Comparison of ENCODE assay signal across 1 cellular context in the genomic region with DNA sequence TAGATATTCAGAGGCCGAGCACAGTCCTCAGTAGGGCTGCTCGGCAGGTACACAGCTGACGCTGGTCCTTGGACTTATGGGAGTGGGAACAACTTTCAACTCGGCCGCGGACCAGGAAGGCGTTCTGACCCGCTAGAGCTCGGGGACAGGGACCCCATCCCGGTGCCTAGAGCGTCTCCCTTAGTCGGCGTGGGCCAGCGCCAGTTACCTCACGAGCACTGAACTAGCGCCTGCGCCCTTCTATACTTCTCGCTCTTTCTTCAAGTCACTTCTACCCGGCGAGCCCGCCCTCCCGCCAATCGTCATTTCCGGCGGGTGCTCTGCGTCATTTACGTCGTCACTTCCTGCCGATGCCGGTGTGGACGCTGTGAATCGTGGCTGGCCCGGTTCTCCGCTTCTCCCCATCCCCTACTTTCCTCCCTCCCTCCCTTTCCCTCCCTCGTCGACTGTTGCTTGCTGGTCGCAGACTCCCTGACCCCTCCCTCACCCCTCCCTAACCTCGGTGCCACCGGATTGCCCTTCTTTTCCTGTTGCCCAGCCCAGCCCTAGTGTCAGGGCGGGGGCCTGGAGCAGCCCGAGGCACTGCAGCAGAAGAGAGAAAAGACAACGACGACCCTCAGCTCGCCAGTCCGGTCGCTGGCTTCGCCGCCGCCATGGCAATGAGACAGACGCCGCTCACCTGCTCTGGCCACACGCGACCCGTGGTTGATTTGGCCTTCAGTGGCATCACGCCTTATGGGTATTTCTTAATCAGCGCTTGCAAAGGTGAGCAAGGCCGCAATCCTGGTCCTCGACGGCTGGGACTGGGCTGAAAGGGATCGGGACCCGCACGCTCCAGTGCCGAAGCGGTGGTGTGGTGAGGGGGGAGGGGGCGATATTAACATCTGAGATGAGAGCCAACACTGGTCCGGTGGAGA.
TF ChIP-seq lines count a peak whose summit lies in the region.

Gene STRAP (plus strand): TSS at position 333 of the 917 bp plus-strand sequence. CDS start 321 bp downstream, at position 654.

TF ChIP-seq in HepG2, 621 proteins besides CTCF, POLR2A, EP300 and RAD21 (continued from another document and continues in another):
- TF ChIP-seq, protein P1, sequence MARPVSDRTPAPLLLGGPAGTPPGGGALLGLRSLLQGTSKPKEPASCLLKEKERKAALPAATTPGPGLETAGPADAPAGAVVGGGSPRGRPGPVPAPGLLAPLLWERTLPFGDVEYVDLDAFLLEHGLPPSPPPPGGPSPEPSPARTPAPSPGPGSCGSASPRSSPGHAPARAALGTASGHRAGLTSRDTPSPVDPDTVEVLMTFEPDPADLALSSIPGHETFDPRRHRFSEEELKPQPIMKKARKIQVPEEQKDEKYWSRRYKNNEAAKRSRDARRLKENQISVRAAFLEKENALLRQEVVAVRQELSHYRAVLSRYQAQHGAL (CRISPR knock-in tag; IDR thresholded peaks at IDR 0.05; ENCODE audit: not compliant biosample characterization), result no peak
- TF ChIP-seq ZSCAN31 (CRISPR knock-in tag; IDR thresholded peaks at IDR 0.05; ENCODE audit: low read depth) (no peak; the same call in 1 of the 2 replicates), ZSCAN9 (CRISPR knock-in tag; IDR thresholded peaks at IDR 0.05; ENCODE audit: borderline replicate concordance) (peak; percentile 69), ZNF713 (CRISPR knock-in tag; IDR thresholded peaks at IDR 0.05) (no peak; the same call in 1 of the 2 replicates), POGZ (CRISPR knock-in tag; IDR thresholded peaks at IDR 0.05) (peak; percentile 86), RARG (CRISPR knock-in tag; IDR thresholded peaks at IDR 0.05; ENCODE audit: low read depth) (peak; percentile 85; the same call in 1 of the 2 replicates), ZMAT3 (CRISPR knock-in tag; conservative IDR thresholded peaks at IDR 0.05) (no peak), CEBPG (CRISPR knock-in tag; IDR thresholded peaks at IDR 0.05) (no peak), YEATS4 (CRISPR knock-in tag; IDR thresholded peaks at IDR 0.05; ENCODE audit: borderline replicate concordance) (no peak), HNRNPK (IDR thresholded peaks at IDR 0.05; ENCODE audit: low read depth, low read length, poor library complexity, severe bottlenecking) (peak; percentile 94), ZNF337 (CRISPR knock-in tag; IDR thresholded peaks at IDR 0.05; ENCODE audit: borderline replicate concordance, low read depth) (no peak), WIZ (CRISPR knock-in tag; IDR thresholded peaks at IDR 0.05) (no peak; the same call in 1 of the 2 replicates), ZNF225 (CRISPR knock-in tag; IDR thresholded peaks at IDR 0.05) (no peak), GATAD1 (CRISPR knock-in tag; IDR thresholded peaks at IDR 0.05) (peak; percentile 87), KLF9 (CRISPR knock-in tag; IDR thresholded peaks at IDR 0.05; ENCODE audit: low read depth) (no peak; the same call in 1 of the 2 replicates), ZNF766 (CRISPR knock-in tag; IDR thresholded peaks at IDR 0.05; ENCODE audit: borderline replicate concordance) (peak; percentile 89; the same call in 1 of the 2 replicates), ZNF12 (CRISPR knock-in tag; IDR thresholded peaks at IDR 0.05) (peak; percentile 42; the same call in 1 of the 2 replicates), ZNF709 (CRISPR knock-in tag; IDR thresholded peaks at IDR 0.05) (0 out of 2 replicates have a peak, but pooled peaks have one; percentile 37), NFE2 (CRISPR knock-in tag; IDR thresholded peaks at IDR 0.05) (no peak), MEIS2 (CRISPR knock-in tag; IDR thresholded peaks at IDR 0.05) (no peak), NR1H2 (CRISPR knock-in tag; IDR thresholded peaks at IDR 0.05; ENCODE audit: borderline replicate concordance, low read depth) (no peak), SOX6 (IDR thresholded peaks at IDR 0.05) (no peak), SOX6 (CRISPR knock-in tag; IDR thresholded peaks at IDR 0.05) (peak; percentile 76), ZNF674 (CRISPR knock-in tag; IDR thresholded peaks at IDR 0.05; ENCODE audit: low read depth) (no peak), TCF7 (IDR thresholded peaks at IDR 0.05; ENCODE audit: low read depth) (no peak), SRSF4 (IDR thresholded peaks at IDR 0.05; ENCODE audit: low read depth, low read length, poor library complexity, severe bottlenecking) (no peak), TMF1 (CRISPR knock-in tag; IDR thresholded peaks at IDR 0.05; ENCODE audit: low read depth) (no peak; the same call in 1 of the 2 replicates), TERF1 (CRISPR knock-in tag; IDR thresholded peaks at IDR 0.05) (no peak), ZNF619 (CRISPR knock-in tag; IDR thresholded peaks at IDR 0.05) (no peak; the same call in 1 of the 2 replicates), ARNTL (CRISPR knock-in tag; IDR thresholded peaks at IDR 0.05) (peak; percentile 52; the same call in 1 of the 2 replicates), PRMT3 (CRISPR knock-in tag; IDR thresholded peaks at IDR 0.05; ENCODE audit: borderline replicate concordance, low read depth) (peak; percentile 78; the same call in 1 of the 2 replicates), CHD2 (IDR thresholded peaks at IDR 0.05; ENCODE audit: low read depth, low read length) (no peak), NFKB2 (CRISPR knock-in tag; IDR thresholded peaks at IDR 0.05; ENCODE audit: borderline replicate concordance) (peak; percentile 95; the same call in 1 of the 2 replicates), JARID2 (CRISPR knock-in tag; IDR thresholded peaks at IDR 0.05; ENCODE audit: insufficient replicate concordance) (no peak), ATF6 (CRISPR knock-in tag; conservative IDR thresholded peaks at IDR 0.05) (no peak), HOMEZ (CRISPR knock-in tag; IDR thresholded peaks at IDR 0.05; ENCODE audit: low read depth) (peak; percentile 44; the same call in 1 of the 2 replicates), FOSL1 (CRISPR knock-in tag; IDR thresholded peaks at IDR 0.05; ENCODE audit: borderline replicate concordance) (no peak), FOXP1 (IDR thresholded peaks at IDR 0.05) (no peak), FOXP1 (CRISPR knock-in tag; IDR thresholded peaks at IDR 0.05) (no peak), KDM4B (CRISPR knock-in tag; IDR thresholded peaks at IDR 0.05) (no peak), THYN1 (CRISPR knock-in tag; IDR thresholded peaks at IDR 0.05; ENCODE audit: borderline replicate concordance, low read depth) (no peak), ZNF20 (CRISPR knock-in tag; IDR thresholded peaks at IDR 0.05) (no peak; the same call in 1 of the 2 replicates), RBAK (CRISPR knock-in tag; IDR thresholded peaks at IDR 0.05) (no peak), BCL6 (CRISPR knock-in tag; IDR thresholded peaks at IDR 0.05) (no peak; the same call in 1 of the 2 replicates), BRCA1 (CRISPR knock-in tag; IDR thresholded peaks at IDR 0.05) (peak; percentile 85; the same call in 1 of the 2 replicates), SKI (IDR thresholded peaks at IDR 0.05; ENCODE audit: partially characterized antibody) (peak; percentile 13), TRAFD1 (CRISPR knock-in tag; IDR thresholded peaks at IDR 0.05; ENCODE audit: borderline replicate concordance) (no peak), MAFG (CRISPR knock-in tag; IDR thresholded peaks at IDR 0.05) (no peak), EZH2 (conservative IDR thresholded peaks at IDR 0.05; ENCODE audit: low read depth, low read length) (no peak), IRX3 (CRISPR knock-in tag; IDR thresholded peaks at IDR 0.05; ENCODE audit: borderline replicate concordance, low read depth) (no peak; the same call in 1 of the 2 replicates), ZNF264 (CRISPR knock-in tag; IDR thresholded peaks at IDR 0.05) (peak; percentile 14; the same call in 1 of the 2 replicates), ZBTB26 (CRISPR knock-in tag; IDR thresholded peaks at IDR 0.05; ENCODE audit: borderline replicate concordance) (peak; percentile 53; the same call in 1 of the 2 replicates), PCBP2 (optimal IDR thresholded peaks at IDR 0.05; ENCODE audit: low read depth, low read length, poor library complexity, severe bottlenecking) (peak; percentile 69), ISL2 (CRISPR knock-in tag; IDR thresholded peaks at IDR 0.05) (no peak), TFAP4 (IDR thresholded peaks at IDR 0.05; ENCODE audit: borderline replicate concordance, low read depth) (peak; percentile 71), MTF2 (CRISPR knock-in tag; IDR thresholded peaks at IDR 0.05; ENCODE audit: borderline replicate concordance) (peak; percentile 60; the same call in 1 of the 2 replicates)
- TF ChIP-seq, protein P2, sequence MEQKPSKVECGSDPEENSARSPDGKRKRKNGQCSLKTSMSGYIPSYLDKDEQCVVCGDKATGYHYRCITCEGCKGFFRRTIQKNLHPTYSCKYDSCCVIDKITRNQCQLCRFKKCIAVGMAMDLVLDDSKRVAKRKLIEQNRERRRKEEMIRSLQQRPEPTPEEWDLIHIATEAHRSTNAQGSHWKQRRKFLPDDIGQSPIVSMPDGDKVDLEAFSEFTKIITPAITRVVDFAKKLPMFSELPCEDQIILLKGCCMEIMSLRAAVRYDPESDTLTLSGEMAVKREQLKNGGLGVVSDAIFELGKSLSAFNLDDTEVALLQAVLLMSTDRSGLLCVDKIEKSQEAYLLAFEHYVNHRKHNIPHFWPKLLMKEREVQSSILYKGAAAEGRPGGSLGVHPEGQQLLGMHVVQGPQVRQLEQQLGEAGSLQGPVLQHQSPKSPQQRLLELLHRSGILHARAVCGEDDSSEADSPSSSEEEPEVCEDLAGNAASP (CRISPR knock-in tag; IDR thresholded peaks at IDR 0.05; ENCODE audit: borderline replicate concordance), result no peak; the same call in 1 of the 2 replicates
- TF ChIP-seq, protein P3, sequence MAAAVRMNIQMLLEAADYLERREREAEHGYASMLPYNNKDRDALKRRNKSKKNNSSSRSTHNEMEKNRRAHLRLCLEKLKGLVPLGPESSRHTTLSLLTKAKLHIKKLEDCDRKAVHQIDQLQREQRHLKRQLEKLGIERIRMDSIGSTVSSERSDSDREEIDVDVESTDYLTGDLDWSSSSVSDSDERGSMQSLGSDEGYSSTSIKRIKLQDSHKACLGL (CRISPR knock-in tag; IDR thresholded peaks at IDR 0.05), result peak; percentile 77; the same call in 1 of the 2 replicates
